ENCODE assay signal across 8 cellular contexts in the genomic region with DNA sequence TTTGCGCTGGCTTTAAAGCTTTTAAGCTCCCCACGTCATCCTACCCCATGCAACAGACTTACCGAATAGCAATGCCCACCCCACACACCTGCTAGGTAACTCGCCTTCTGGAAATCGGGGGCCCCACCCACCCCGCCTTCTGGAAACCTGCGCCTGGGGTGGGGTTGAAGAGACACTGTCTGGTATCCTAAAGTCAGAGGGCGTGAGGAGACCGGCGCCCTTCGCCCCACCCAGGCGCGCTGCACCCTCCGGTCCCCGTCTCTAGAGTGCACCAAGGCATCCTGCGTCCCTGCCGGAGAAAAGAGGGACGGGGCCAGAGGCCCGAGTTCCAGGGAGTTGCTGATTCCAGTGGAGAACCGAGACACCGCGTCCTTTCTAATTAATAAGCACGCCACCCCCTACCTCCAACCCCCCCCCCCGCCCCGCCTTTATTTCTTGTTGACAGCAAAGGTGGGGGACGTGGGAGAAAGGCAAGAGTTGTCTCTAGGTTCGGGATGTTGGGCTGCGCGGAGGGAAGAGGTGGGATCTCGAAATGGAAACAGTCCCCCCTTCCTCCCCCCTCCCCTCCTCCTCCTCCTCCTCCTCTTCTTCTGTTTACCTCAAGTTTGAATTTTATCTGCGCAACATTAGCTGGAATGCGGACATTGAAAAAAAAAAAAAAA.
DNase-seq lines count a peak whose midpoint lies in the region; ATAC-seq and TF ChIP-seq lines count a peak whose summit lies in the region.

No MANE protein-coding gene starts in this region.

- peak overlapping the region; percentile 83 for H3K27ac ChIP-seq in epithelial cell of prostate
- H3K27ac ChIP-seq in naive thymus-derived CD4-positive, alpha-beta T cell (ENCODE audit: low read depth, low read length) = peak overlapping the region; percentile 98
- peak overlapping the region; percentile 92 to 99 (median 98) for H3K27ac ChIP-seq in tibial nerve

- DNase-seq in NCI-H226 (peak; percentile 43), epithelial cell of prostate (ENCODE audit: low read depth, low spot score) (no peak), tibial nerve (ENCODE audit: low spot score in 2 of 2) (peak; percentile 33 to 50)
- DNase-seq in activated T-cell treated with anti-CD3 and anti-CD28 coated beads, Interleukin-2, amount 50 U/mL, for 1 hour = peak; percentile 72
- peak; percentile 44 to 87 (median 77) for DNase-seq in naive thymus-derived CD4-positive, alpha-beta T cell

- H3K4me3 ChIP-seq in naive thymus-derived CD4-positive, alpha-beta T cell (ENCODE audit: low read length) = peak overlapping the region; percentile 98
- H3K4me3 ChIP-seq in tibial nerve = peak overlapping the region; percentile 79 to 93 (median 83)

- intact Hi-C loops in naive thymus-derived CD4-positive, alpha-beta T cell (cut with micrococcal nuclease) = loop anchor here (1.0 to 5.0 kb wide), 8 partner anchors 38 to 1675 kb away; partner anchors contain the start of genes COPG2 (in 1 of the 2), STRIP2 (in 1 of the 2) and UBE2H (in 1 of the 2)

- peak; percentile 10 for ATAC-seq in naive thymus-derived CD4-positive, alpha-beta T cell
- ATAC-seq in GM19324 (IDR thresholded peaks at IDR 0.05; ENCODE audit: low FRiP score, unreplicated experiment) (no peak), GM21786 (IDR thresholded peaks at IDR 0.05; ENCODE audit: unreplicated experiment) (no peak)

- H3K27ac Mint-ChIP-seq in naive thymus-derived CD4-positive, alpha-beta T cell = peak overlapping the region; percentile 95 to 100 (median 98)

- WGBS in tibial nerve, 2 donors = 0 to 1% methylated on average over 31 to 32 of the region's 32 CpGs

- CTCF ChIA-PET in naive thymus-derived CD4-positive, alpha-beta T cell (lab: Charles Lee) = interaction anchor here (0.6 to 1.8 kb wide), 7 partner anchors 38 to 317 kb away, joined by 3 to 4 read pairs (median 3); no protein-coding TSS in a partner anchor

- peaks cover 0 to 13% (median 0%) of the 10 kb centered on the region in 11 donors for H3K9me3 Mint-ChIP-seq in naive thymus-derived CD4-positive, alpha-beta T cell

- H3K9me3 ChIP-seq in naive thymus-derived CD4-positive, alpha-beta T cell (ENCODE audit: control insufficient read depth in 2 of 3, low read length in 3 of 3) = no peaks in the 10 kb centered on the region
- no peaks in the 10 kb centered on the region for H3K9me3 ChIP-seq in tibial nerve

- H3K27me3 ChIP-seq in naive thymus-derived CD4-positive, alpha-beta T cell (ENCODE audit: control insufficient read depth in 2 of 2, insufficient read depth in 2 of 2, low read length in 2 of 2) = no peaks in the 10 kb centered on the region
- no peaks in the 10 kb centered on the region for H3K27me3 ChIP-seq in tibial nerve

- TF ChIP-seq CTCF in tibial nerve (IDR thresholded peaks at IDR 0.05) = no peak

- no peak for TF ChIP-seq EP300 in tibial nerve (IDR thresholded peaks at IDR 0.05)

- peak overlapping the region; percentile 86 to 100 (median 97) for H3K4me3 Mint-ChIP-seq in naive thymus-derived CD4-positive, alpha-beta T cell

- peaks cover 0 to 5% (median 0%) of the 10 kb centered on the region in 5 donors for H3K27me3 Mint-ChIP-seq in naive thymus-derived CD4-positive, alpha-beta T cell

- TF ChIP-seq POLR2A in GM10847 (IDR thresholded peaks at IDR 0.05; ENCODE audit: extremely low read depth, insufficient read length) = peak; percentile 7
- no peak for TF ChIP-seq POLR2A in tibial nerve (IDR thresholded peaks at IDR 0.05)

- peaks cover 0 to 22% (median 0%) of the 10 kb centered on the region in 3 experiments for H3K36me3 ChIP-seq in naive thymus-derived CD4-positive, alpha-beta T cell (ENCODE audit: control insufficient read depth in 2 of 3, insufficient read depth in 3 of 3, low read length in 3 of 3)
- peaks cover 0 to 21% (median 0%) of the 10 kb centered on the region in 3 donors for H3K36me3 ChIP-seq in tibial nerve

- H3K4me1 Mint-ChIP-seq in naive thymus-derived CD4-positive, alpha-beta T cell = peaks cover 55 to 69% (median 65%) of the 10 kb centered on the region in 7 donors

- POLR2A ChIA-PET in naive thymus-derived CD4-positive, alpha-beta T cell (lab: Charles Lee) = interaction anchor here (0.6 to 3.2 kb wide), 18 partner anchors 10 to 1214 kb away, joined by 3 to 24 read pairs (median 4); partner anchors contain the start of gene MKLN1

- H3K4me1 ChIP-seq in naive thymus-derived CD4-positive, alpha-beta T cell (ENCODE audit: control insufficient read depth in 2 of 2, insufficient read depth in 2 of 2, low read length in 2 of 2) = peaks cover 46 to 54% of the 10 kb centered on the region in 2 donors
- H3K4me1 ChIP-seq in tibial nerve = peaks cover 0 to 67% (median 26%) of the 10 kb centered on the region in 4 donors

- H3K36me3 Mint-ChIP-seq in naive thymus-derived CD4-positive, alpha-beta T cell = peaks cover 0 to 29% (median 21%) of the 10 kb centered on the region in 5 donors
